Comparison of ENCODE assay signal across 16 cellular contexts in genomic region chr17:28700830-28701492, GRCh38. TPM values are rescaled to one million over a fixed set of nuclear protein-coding genes. Genes with fewer than 3 reads are reported as not detected.
DNase-seq lines count a peak whose midpoint lies in the region; TF ChIP-seq lines count a peak whose summit lies in the region.
"Had no signal": no experiment of that assay in that cellular context is flagged by ENCODE, and none has a peak within 500 bp of the region (broad histone marks: within the 10 kb centered on the region; RNA-seq: fewer than 3 reads in every experiment).

No MANE protein-coding gene starts in this region.

- no peak overlapping the region for H3K56ac ChIP-seq in H9 (ENCODE audit: insufficient read length, low read depth, low read length)

- H3K18ac ChIP-seq in H9 (ENCODE audit: insufficient read length, low read depth, low read length): no peak overlapping the region

- H3K14ac ChIP-seq in H9 (ENCODE audit: insufficient read depth, low read length): no peak overlapping the region

- no peaks in the 10 kb centered on the region for H3K4me1 ChIP-seq in H9 (ENCODE audit: insufficient read depth, low read length)

- H2BK15ac ChIP-seq in H9 (ENCODE audit: low read depth, low read length): no peak overlapping the region

- H4K20me1 ChIP-seq in H9 (ENCODE audit: control insufficient read depth, insufficient read depth, insufficient read length): peaks cover 4% of the 10 kb centered on the region

- H3K23me2 ChIP-seq in H9 (ENCODE audit: insufficient read length, low read depth, low read length, poor library complexity, severe bottlenecking): no peaks in the 10 kb centered on the region

- H2AK5ac ChIP-seq in H9 (ENCODE audit: insufficient read length, low read length): no peak overlapping the region

- peaks cover 40 to 90% (median 81%) of the 10 kb centered on the region in 3 experiments; a peak in 6 of 7 replicates for H3K36me3 Mint-ChIP-seq in H9 (ENCODE audit: insufficient read depth in 1 of 3, low read depth in 3 of 3)
- peaks cover 66% of the 10 kb centered on the region for H3K36me3 Mint-ChIP-seq in activated CD4-positive, alpha-beta T cell treated with anti-CD3 and anti-CD28 coated beads, Interleukin-2, amount 10 ng/mL, durations not matched to agents 24 days and 14 days (ENCODE audit: low read depth)
- peaks cover 45% of the 10 kb centered on the region for H3K36me3 Mint-ChIP-seq in activated T-helper 1 cell treated with anti-CD3 and anti-CD28 coated beads, Interleukin-12 subunit alpha, Interleukin-12 subunit beta, Interleukin-2, Interleukin-4 antibody, amounts not matched to agents 30 ng/mL and 10 ng/mL and 1 ng/mL, durations not matched to agents 14 hours and 24 hours and 36 hours (ENCODE audit: low read depth)

- no peak overlapping the region for H3K23ac ChIP-seq in H9 (ENCODE audit: insufficient read length, low read depth, low read length)

- H2BK20ac ChIP-seq in H9 (ENCODE audit: low read depth, low read length, poor library complexity, severe bottlenecking): no peak overlapping the region

- no peaks in the 10 kb centered on the region for H3K79me1 ChIP-seq in H9 (ENCODE audit: insufficient read depth, low read depth, low read length, poor library complexity, severe bottlenecking)

- no peak overlapping the region for H2BK5ac ChIP-seq in H9 (ENCODE audit: insufficient read length, low read length)

- no peak overlapping the region for H3K4me2 ChIP-seq in H9 (ENCODE audit: insufficient read depth, insufficient read length, low read length)

- H4K91ac ChIP-seq in H9 (ENCODE audit: insufficient read length, low read depth, low read length): no peak overlapping the region

- H2BK120ac ChIP-seq in H9 (ENCODE audit: low read depth, low read length, poor library complexity, severe bottlenecking): no peak overlapping the region

- intact Hi-C loops in activated CD4-positive, alpha-beta T cell treated with anti-CD3 and anti-CD28 coated beads, Interleukin-2, amount 10 ng/mL, durations not matched to agents 24 days and 14 days (cut with micrococcal nuclease): no loop called here
- intact Hi-C loops in activated T-helper 1 cell treated with anti-CD3 and anti-CD28 coated beads, Interleukin-12 subunit alpha, Interleukin-12 subunit beta, Interleukin-2, Interleukin-4 antibody, amounts not matched to agents 30 ng/mL and 10 ng/mL and 1 ng/mL, durations not matched to agents 14 hours and 24 hours and 36 hours (cut with micrococcal nuclease): no loop called here

- H3K9ac ChIP-seq in H9 (ENCODE audit: extremely low read depth, insufficient read length, low read length): no peak overlapping the region

- peak; percentile 19; the same call in 1 of the 3 replicates for TF ChIP-seq CTCF in H9 (conservative IDR thresholded peaks at IDR 0.05)

- H3K9me3 Mint-ChIP-seq in H9: no peaks in the 10 kb centered on the region
- H3K9me3 Mint-ChIP-seq in activated CD4-positive, alpha-beta T cell treated with anti-CD3 and anti-CD28 coated beads, Interleukin-2, amount 10 ng/mL, durations not matched to agents 24 days and 14 days: no peaks in the 10 kb centered on the region
- no peaks in the 10 kb centered on the region for H3K9me3 Mint-ChIP-seq in activated T-helper 1 cell treated with anti-CD3 and anti-CD28 coated beads, Interleukin-12 subunit alpha, Interleukin-12 subunit beta, Interleukin-2, Interleukin-4 antibody, amounts not matched to agents 30 ng/mL and 10 ng/mL and 1 ng/mL, durations not matched to agents 14 hours and 24 hours and 36 hours
- H3K9me3 Mint-ChIP-seq: nephron had no signal

- H3K4me1 Mint-ChIP-seq in H9: peaks cover 19 to 21% of the 10 kb centered on the region in 2 experiments
- H3K4me1 Mint-ChIP-seq in activated CD4-positive, alpha-beta T cell treated with anti-CD3 and anti-CD28 coated beads, Interleukin-2, amount 10 ng/mL, durations not matched to agents 24 days and 14 days: peaks cover 7% of the 10 kb centered on the region
- no peaks in the 10 kb centered on the region for H3K4me1 Mint-ChIP-seq in activated T-helper 1 cell treated with anti-CD3 and anti-CD28 coated beads, Interleukin-12 subunit alpha, Interleukin-12 subunit beta, Interleukin-2, Interleukin-4 antibody, amounts not matched to agents 30 ng/mL and 10 ng/mL and 1 ng/mL, durations not matched to agents 14 hours and 24 hours and 36 hours (ENCODE audit: low read depth)
- H3K4me1 Mint-ChIP-seq: B cell, nephron had no signal

- no peaks in the 10 kb centered on the region for H3K79me2 ChIP-seq in H9 (ENCODE audit: insufficient read depth, low read length)

- H3K27ac Mint-ChIP-seq in H9: peak overlapping the region in 1 of 3 experiments; percentile 35; a peak in 2 of 7 replicates
- H3K27ac Mint-ChIP-seq in activated CD4-positive, alpha-beta T cell treated with anti-CD3 and anti-CD28 coated beads, Interleukin-2, amount 10 ng/mL, durations not matched to agents 24 days and 14 days: no peak overlapping the region
- H3K27ac Mint-ChIP-seq in activated T-helper 1 cell treated with anti-CD3 and anti-CD28 coated beads, Interleukin-12 subunit alpha, Interleukin-12 subunit beta, Interleukin-2, Interleukin-4 antibody, amounts not matched to agents 30 ng/mL and 10 ng/mL and 1 ng/mL, durations not matched to agents 14 hours and 24 hours and 36 hours: no peak overlapping the region
- H3K27ac Mint-ChIP-seq: activated CD8-positive, alpha-beta T cell treated with anti-CD3 and anti-CD28 coated beads, Interleukin-2, amount 10 ng/mL, durations not matched to agents 7 days and 5 days; B cell; nephron had no signal

- H4K5ac ChIP-seq in H9 (ENCODE audit: insufficient read length, low read depth, low read length): no peak overlapping the region

- no peak overlapping the region for H2BK12ac ChIP-seq in H9 (ENCODE audit: insufficient read length, low read depth, low read length)

- no peaks in the 10 kb centered on the region for H3K27me3 Mint-ChIP-seq in H9 (ENCODE audit: low read depth)
- H3K27me3 Mint-ChIP-seq in activated CD4-positive, alpha-beta T cell treated with anti-CD3 and anti-CD28 coated beads, Interleukin-2, amount 10 ng/mL, durations not matched to agents 24 days and 14 days: no peaks in the 10 kb centered on the region
- H3K27me3 Mint-ChIP-seq in activated T-helper 1 cell treated with anti-CD3 and anti-CD28 coated beads, Interleukin-12 subunit alpha, Interleukin-12 subunit beta, Interleukin-2, Interleukin-4 antibody, amounts not matched to agents 30 ng/mL and 10 ng/mL and 1 ng/mL, durations not matched to agents 14 hours and 24 hours and 36 hours (ENCODE audit: insufficient read depth): no peaks in the 10 kb centered on the region
- H3K27me3 Mint-ChIP-seq: B cell had no signal

- H3T11ph ChIP-seq in H9 (ENCODE audit: low read length): no peak overlapping the region

- WGBS in H9 (ENCODE audit: extremely low coverage, insufficient read length, low lambda C conversion rate): no CpG with 5 or more reads among the region's 10 CpGs

- no peak overlapping the region for H3K27ac ChIP-seq in H9 (ENCODE audit: insufficient read length, low read depth, low read length)

- peak overlapping the region in 1 of 2 experiments; percentile 54; a peak in 1 of 5 replicates for H3K4me3 Mint-ChIP-seq in H9
- no peak overlapping the region for H3K4me3 Mint-ChIP-seq in activated CD4-positive, alpha-beta T cell treated with anti-CD3 and anti-CD28 coated beads, Interleukin-2, amount 10 ng/mL, durations not matched to agents 24 days and 14 days
- no peak overlapping the region for H3K4me3 Mint-ChIP-seq in activated T-helper 1 cell treated with anti-CD3 and anti-CD28 coated beads, Interleukin-12 subunit alpha, Interleukin-12 subunit beta, Interleukin-2, Interleukin-4 antibody, amounts not matched to agents 30 ng/mL and 10 ng/mL and 1 ng/mL, durations not matched to agents 14 hours and 24 hours and 36 hours
- H3K4me3 Mint-ChIP-seq: activated CD8-positive, alpha-beta T cell treated with anti-CD3 and anti-CD28 coated beads, Interleukin-2, amount 10 ng/mL, durations not matched to agents 7 days and 5 days; B cell; nephron had no signal

- DNase-seq in H9: no peak
- DNase-seq in islet precursor cell: peak; percentile 56
- no peak for DNase-seq in activated CD4-positive, alpha-beta T cell treated with anti-CD3 and anti-CD28 coated beads, Interleukin-2, amount 10 ng/mL, durations not matched to agents 24 days and 14 days
- DNase-seq in activated T-helper 1 cell treated with anti-CD3 and anti-CD28 coated beads, Interleukin-12 subunit alpha, Interleukin-12 subunit beta, Interleukin-2, Interleukin-4 antibody, amounts not matched to agents 30 ng/mL and 10 ng/mL and 1 ng/mL, durations not matched to agents 14 hours and 24 hours and 36 hours (ENCODE audit: low spot score): no peak
- no peak for DNase-seq in inferior parietal cortex (ENCODE audit: extremely low spot score)
- DNase-seq: activated CD8-positive, alpha-beta T cell treated with anti-CD3 and anti-CD28 coated beads, Interleukin-2, amount 10 ng/mL, durations not matched to agents 7 days and 5 days; amniotic stem cell; foreskin fibroblast; GDM1; left cardiac atrium; NCI-H1436 treated with DMSO at 0.1 percent for 48 hours; NCI-H226; T-helper 1 cell had no signal

- H3K4ac ChIP-seq in H9 (ENCODE audit: low read depth, low read length): no peak overlapping the region

- H4K8ac ChIP-seq in H9 (replicated peaks; ENCODE audit: insufficient read length, low read depth, low read length): no peak overlapping the region

- no peak overlapping the region for H2AFZ ChIP-seq in H9 (ENCODE audit: low read length)

- no peaks in the 10 kb centered on the region for H3K9me3 ChIP-seq in H9 (ENCODE audit: control insufficient read depth, low read depth, low read length)

- no peaks in the 10 kb centered on the region for H3K27me3 ChIP-seq in H9 (ENCODE audit: insufficient read depth, low read length)

RNA-seq across cellular contexts. Expression of gene PROCA1, which starts 10.7 kb away (rescaled TPM):
- total RNA-seq in H9 (2021): 14.2 and 15.0 TPM in 2 replicates
- polyA plus RNA-seq in PFSK-1 (2012; ENCODE audit: insufficient read length, low read depth): 2.1 TPM
- total RNA-seq in activated CD4-positive, alpha-beta T cell treated with anti-CD3 and anti-CD28 coated beads, Interleukin-2, amount 10 ng/mL, durations not matched to agents 24 days and 14 days: 6.0 TPM in 2 replicates
- total RNA-seq in activated T-helper 1 cell treated with anti-CD3 and anti-CD28 coated beads, Interleukin-12 subunit alpha, Interleukin-12 subunit beta, Interleukin-2, Interleukin-4 antibody, amounts not matched to agents 30 ng/mL and 10 ng/mL and 1 ng/mL, durations not matched to agents 14 hours and 24 hours and 36 hours: 4.4 and 5.2 TPM in 2 replicates

RNA-seq across cellular contexts. Expression of gene RAB34, which starts 16.7 kb away (rescaled TPM):
- total RNA-seq in H9 (2021): 189 and 190 TPM in 2 replicates
- not detected for polyA plus RNA-seq in PFSK-1 (2012; ENCODE audit: insufficient read length, low read depth)
- total RNA-seq in activated CD4-positive, alpha-beta T cell treated with anti-CD3 and anti-CD28 coated beads, Interleukin-2, amount 10 ng/mL, durations not matched to agents 24 days and 14 days: 19.2 and 20.6 TPM in 2 replicates
- 17.6 and 18.2 TPM in 2 replicates for total RNA-seq in activated T-helper 1 cell treated with anti-CD3 and anti-CD28 coated beads, Interleukin-12 subunit alpha, Interleukin-12 subunit beta, Interleukin-2, Interleukin-4 antibody, amounts not matched to agents 30 ng/mL and 10 ng/mL and 1 ng/mL, durations not matched to agents 14 hours and 24 hours and 36 hours

RNA-seq across cellular contexts. Expression of gene RPL23A, which starts 18.8 kb away (rescaled TPM):
- total RNA-seq in H9 (2021): 2,008 and 2,053 TPM in 2 replicates
- polyA plus RNA-seq in PFSK-1 (2012; ENCODE audit: insufficient read length, low read depth): 1,809 TPM
- total RNA-seq in activated CD4-positive, alpha-beta T cell treated with anti-CD3 and anti-CD28 coated beads, Interleukin-2, amount 10 ng/mL, durations not matched to agents 24 days and 14 days: 1,588 and 1,610 TPM in 2 replicates
- 1,513 and 1,534 TPM in 2 replicates for total RNA-seq in activated T-helper 1 cell treated with anti-CD3 and anti-CD28 coated beads, Interleukin-12 subunit alpha, Interleukin-12 subunit beta, Interleukin-2, Interleukin-4 antibody, amounts not matched to agents 30 ng/mL and 10 ng/mL and 1 ng/mL, durations not matched to agents 14 hours and 24 hours and 36 hours

RNA-seq across cellular contexts. Expression of gene TLCD1, which starts 25.1 kb away (rescaled TPM):
- total RNA-seq in H9 (2021): 46.4 and 50.7 TPM in 2 replicates
- 17.2 TPM for polyA plus RNA-seq in PFSK-1 (2012; ENCODE audit: insufficient read length, low read depth)
- total RNA-seq in activated CD4-positive, alpha-beta T cell treated with anti-CD3 and anti-CD28 coated beads, Interleukin-2, amount 10 ng/mL, durations not matched to agents 24 days and 14 days: 12.5 and 16.8 TPM in 2 replicates
- 9.5 and 11.5 TPM in 2 replicates for total RNA-seq in activated T-helper 1 cell treated with anti-CD3 and anti-CD28 coated beads, Interleukin-12 subunit alpha, Interleukin-12 subunit beta, Interleukin-2, Interleukin-4 antibody, amounts not matched to agents 30 ng/mL and 10 ng/mL and 1 ng/mL, durations not matched to agents 14 hours and 24 hours and 36 hours

RNA-seq across cellular contexts. Expression of gene NEK8, which starts 27.6 kb away (rescaled TPM):
- total RNA-seq in H9 (2021): 16.6 and 18.8 TPM in 2 replicates
- polyA plus RNA-seq in PFSK-1 (2012; ENCODE audit: insufficient read length, low read depth): 2.7 TPM
- total RNA-seq in activated CD4-positive, alpha-beta T cell treated with anti-CD3 and anti-CD28 coated beads, Interleukin-2, amount 10 ng/mL, durations not matched to agents 24 days and 14 days: 5.5 and 6.1 TPM in 2 replicates
- total RNA-seq in activated T-helper 1 cell treated with anti-CD3 and anti-CD28 coated beads, Interleukin-12 subunit alpha, Interleukin-12 subunit beta, Interleukin-2, Interleukin-4 antibody, amounts not matched to agents 30 ng/mL and 10 ng/mL and 1 ng/mL, durations not matched to agents 14 hours and 24 hours and 36 hours: 5.2 and 5.4 TPM in 2 replicates
